In the genomic region with DNA sequence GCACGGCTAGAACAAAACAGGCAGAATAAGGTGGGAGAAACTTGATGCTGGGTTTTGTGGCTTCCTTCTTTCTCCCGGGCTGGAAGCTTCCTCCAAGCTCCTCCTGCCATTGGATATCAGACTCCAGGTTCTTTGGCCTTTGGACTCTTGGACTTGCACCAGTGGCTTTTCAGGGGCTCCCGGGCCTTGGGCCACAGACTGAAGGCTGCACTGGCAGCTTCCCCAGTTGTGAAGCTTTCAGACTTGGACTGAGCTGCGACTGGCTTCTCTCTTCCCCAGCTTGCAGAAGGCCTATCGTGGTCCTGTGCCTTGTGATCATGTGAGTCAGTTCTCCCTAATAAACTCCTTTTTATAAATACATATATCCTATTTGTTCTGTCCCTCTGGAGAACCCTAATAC, we compare ENCODE assay signal across 22 cellular contexts.
"Had no signal": no experiment of that assay in that cellular context is flagged by ENCODE, and none has a peak within 500 bp of the region (broad histone marks: within the 10 kb centered on the region; RNA-seq: fewer than 3 reads in every experiment).

No MANE protein-coding gene starts in this region.

- H3K4me3 ChIP-seq: esophagus squamous epithelium, stomach, thyroid gland, vagina had no signal

- ATAC-seq: effector memory CD8-positive, alpha-beta T cell; natural killer cell; sciatic nerve; stimulated activated effector memory CD8-positive, alpha-beta T cell treated with anti-CD3 and anti-CD28 coated beads, Interleukin-12 subunit alpha, Interleukin-12 subunit beta, amount 100 ng/mL, for 72 hours had no signal

- FAIRE-seq: colon, endometrium, frontal cortex had no signal

- H2AFZ ChIP-seq: parathyroid adenoma had no signal

- H3K4me1 ChIP-seq: esophagus squamous epithelium, parathyroid adenoma, stomach, thyroid gland, vagina had no signal

- H3K27ac ChIP-seq: esophagus squamous epithelium, neutrophil, parathyroid adenoma, stomach, thyroid gland, vagina had no signal

- H3K9ac ChIP-seq: parathyroid adenoma had no signal

- H3K36me3 ChIP-seq: esophagus squamous epithelium, neutrophil, stomach, thyroid gland, vagina had no signal

- H3K9me3 ChIP-seq: esophagus squamous epithelium, neutrophil, stomach, thyroid gland, vagina had no signal

- DNase-seq: effector memory CD8-positive, alpha-beta T cell; erythroblast; esophagus squamous epithelium; immature natural killer cell; islet precursor cell; mesenchymal stem cell; midbrain; natural killer cell; stimulated activated CD4-positive, alpha-beta T cell treated with anti-CD3 and anti-CD28 coated beads, Interleukin-2, amount 100 ng/mL, for 24 hours; stimulated activated CD4-positive, alpha-beta T cell treated with anti-CD3 and anti-CD28 coated beads, Interleukin-4, amount 100 ng/mL, for 24 hours; stimulated activated naive CD4-positive, alpha-beta T cell treated with Interleukin-2 at 50 U/mL for 16 hours; stomach; thyroid gland; trophoblast cell had no signal

- H3K79me2 ChIP-seq: parathyroid adenoma had no signal

- H3K27me3 ChIP-seq: esophagus squamous epithelium, neutrophil, stomach, thyroid gland, vagina had no signal
